Comparison of ENCODE assay signal across 22 cellular contexts in the genomic region with DNA sequence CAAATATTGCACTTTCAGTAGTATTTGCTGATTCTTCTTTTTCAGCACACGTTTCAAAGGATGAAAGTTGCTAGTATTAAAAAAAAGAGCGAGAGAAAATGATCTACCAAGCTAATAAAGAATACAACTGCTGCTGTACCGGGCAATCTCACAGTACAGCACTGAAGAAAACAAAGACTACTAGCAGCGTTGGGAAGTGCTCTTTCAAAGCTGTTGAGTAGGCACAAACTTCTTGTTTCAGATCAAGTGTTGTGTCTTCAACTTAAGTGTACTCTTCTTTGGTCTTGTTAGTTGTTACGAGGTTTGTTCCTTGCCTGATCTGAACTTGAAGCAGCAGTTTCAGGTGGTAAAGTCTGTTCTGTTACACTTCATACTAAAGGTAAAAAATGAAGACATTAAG. TPM values are rescaled to one million over a fixed set of nuclear protein-coding genes. Genes with fewer than 3 reads are reported as not detected.
"Had no signal": no experiment of that assay in that cellular context is flagged by ENCODE, and none has a peak within 500 bp of the region (broad histone marks: within the 10 kb centered on the region; RNA-seq: fewer than 3 reads in every experiment).

No MANE protein-coding gene starts in this region.

- DNase-seq: activated CD4-positive, alpha-beta T cell treated with anti-CD3 and anti-CD28 coated beads for 4 hours; activated CD8-positive, alpha-beta memory T cell treated with anti-CD3 and anti-CD28 coated beads, Interleukin-2, amount 50 U/mL, for 48 hours; activated naive CD4-positive, alpha-beta T cell; central memory CD4-positive, alpha-beta T cell; cortex of kidney; effector CD4-positive, alpha-beta T cell; esophagus squamous epithelium; hippocampal formation; kidney; mesendoderm; nephron progenitor cell; occipital lobe; right cardiac atrium; T-helper 2 cell had no signal

- H3K9me3 Mint-ChIP-seq: activated T-helper 1 cell treated with anti-CD3 and anti-CD28 coated beads, Interleukin-12 subunit alpha, Interleukin-12 subunit beta, Interleukin-2, Interleukin-4 antibody, amounts not matched to agents 30 ng/mL and 10 ng/mL and 1 ng/mL, durations not matched to agents 14 hours and 24 hours and 36 hours; nephron progenitor cell; stimulated activated naive CD8-positive, alpha-beta T cell treated with anti-CD3 and anti-CD28 coated beads, Interleukin-15, Interleukin-2, amounts not matched to agents 100 ng/mL and 50 ng/mL, for 24 hours; type B pancreatic cell had no signal

- H3K4me3 Mint-ChIP-seq: activated T-helper 1 cell treated with anti-CD3 and anti-CD28 coated beads, Interleukin-12 subunit alpha, Interleukin-12 subunit beta, Interleukin-2, Interleukin-4 antibody, amounts not matched to agents 30 ng/mL and 10 ng/mL and 1 ng/mL, durations not matched to agents 14 hours and 24 hours and 36 hours; nephron progenitor cell; stimulated activated naive CD8-positive, alpha-beta T cell treated with anti-CD3 and anti-CD28 coated beads, Interleukin-15, Interleukin-2, amounts not matched to agents 100 ng/mL and 50 ng/mL, for 24 hours; type B pancreatic cell had no signal

- H3K9me3 ChIP-seq: esophagus squamous epithelium, suprapubic skin had no signal

- H3K4me3 ChIP-seq: esophagus squamous epithelium, smooth muscle cell, suprapubic skin had no signal

- H3K27me3 ChIP-seq: esophagus squamous epithelium, suprapubic skin had no signal

- H3K27ac Mint-ChIP-seq: activated T-helper 1 cell treated with anti-CD3 and anti-CD28 coated beads, Interleukin-12 subunit alpha, Interleukin-12 subunit beta, Interleukin-2, Interleukin-4 antibody, amounts not matched to agents 30 ng/mL and 10 ng/mL and 1 ng/mL, durations not matched to agents 14 hours and 24 hours and 36 hours; nephron progenitor cell; progenitor cell of endocrine pancreas; stimulated activated naive CD8-positive, alpha-beta T cell treated with anti-CD3 and anti-CD28 coated beads, Interleukin-15, Interleukin-2, amounts not matched to agents 100 ng/mL and 50 ng/mL, for 24 hours had no signal

- H3K27ac ChIP-seq: esophagus squamous epithelium, suprapubic skin had no signal

- H3K27me3 Mint-ChIP-seq: progenitor cell of endocrine pancreas; stimulated activated naive CD8-positive, alpha-beta T cell treated with anti-CD3 and anti-CD28 coated beads, Interleukin-15, Interleukin-2, amounts not matched to agents 100 ng/mL and 50 ng/mL, for 24 hours; type B pancreatic cell had no signal

- ATAC-seq: right cardiac atrium had no signal

RNA-seq across cellular contexts. Expression of a gene that starts 54.5 kb away (rescaled TPM):
- total RNA-seq: activated T-helper 1 cell treated with anti-CD3 and anti-CD28 coated beads, Interleukin-12 subunit alpha, Interleukin-12 subunit beta, Interleukin-2, Interleukin-4 antibody, amounts not matched to agents 30 ng/mL and 10 ng/mL and 1 ng/mL, durations not matched to agents 14 hours and 24 hours and 36 hours; fibroblast of villous mesenchyme; lower leg skin; occipital lobe; progenitor cell of endocrine pancreas; right cardiac atrium; smooth muscle cell; suprapubic skin had no signal
- polyA plus RNA-seq: right cardiac atrium, smooth muscle cell had no signal
